ENCODE assay signal across 9 cellular contexts in the genomic region with DNA sequence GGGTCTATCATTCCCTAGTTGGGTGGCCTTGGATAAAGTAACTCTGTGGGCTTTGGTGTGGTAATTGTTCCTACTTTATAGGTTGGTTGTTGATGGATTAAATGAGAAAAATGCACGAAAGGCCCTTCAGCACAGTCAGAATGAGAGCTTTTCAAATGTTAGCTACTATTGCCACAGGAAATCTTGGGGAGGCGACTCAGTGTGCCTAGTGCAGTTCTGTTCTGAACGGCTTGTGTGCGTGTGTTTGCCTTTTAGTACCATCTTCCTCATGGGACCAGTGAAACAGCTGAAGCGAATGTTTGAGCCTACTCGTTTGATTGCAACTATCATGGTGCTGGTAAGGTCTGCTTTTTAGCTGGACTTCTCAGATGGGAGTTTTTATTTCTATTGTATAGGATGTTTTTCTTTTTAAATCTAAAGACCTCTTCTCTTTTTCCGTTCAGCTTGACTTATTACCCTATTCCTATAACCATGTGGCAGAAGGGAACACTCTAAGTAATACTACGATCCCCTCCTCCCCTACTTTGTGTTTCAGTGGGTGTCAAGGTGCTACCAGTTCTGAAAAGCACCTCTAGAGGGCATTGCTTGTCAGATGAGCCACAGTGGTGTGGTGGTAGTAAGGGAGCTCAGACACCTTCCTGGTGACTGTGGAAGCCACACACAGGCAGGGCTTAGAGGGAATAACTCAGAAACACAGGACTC. TPM values are rescaled to one million over a fixed set of nuclear protein-coding genes. Genes with fewer than 3 reads are reported as not detected.
DNase-seq lines count a peak whose midpoint lies in the region; ATAC-seq, FAIRE-seq and TF ChIP-seq lines count a peak whose summit lies in the region.
"Had no signal": no experiment of that assay in that cellular context is flagged by ENCODE, and none has a peak within 500 bp of the region (broad histone marks: within the 10 kb centered on the region; RNA-seq: fewer than 3 reads in every experiment).

No MANE protein-coding gene starts in this region.

- no peak overlapping the region for H3K27ac Mint-ChIP-seq in activated CD8-positive, alpha-beta T cell treated with anti-CD3 and anti-CD28 coated beads for 36 hours
- H3K27ac Mint-ChIP-seq: IgD-negative memory B cell had no signal

- no peaks in the 10 kb centered on the region for H3K9me3 ChIP-seq in gastrocnemius medialis

- peak; percentile 83 for ATAC-seq in HG02884 (IDR thresholded peaks at IDR 0.05; ENCODE audit: unreplicated experiment)
- peak; percentile 85 for ATAC-seq in activated CD8-positive, alpha-beta T cell treated with anti-CD3 and anti-CD28 coated beads for 36 hours
- peak; percentile 58 to 60 for ATAC-seq in gastrocnemius medialis
- ATAC-seq in HG03025 (IDR thresholded peaks at IDR 0.05; ENCODE audit: low FRiP score, unreplicated experiment) = no peak

- H3K27me3 Mint-ChIP-seq in activated CD8-positive, alpha-beta T cell treated with anti-CD3 and anti-CD28 coated beads for 36 hours = no peaks in the 10 kb centered on the region
- H3K27me3 Mint-ChIP-seq: IgD-negative memory B cell had no signal

- H3K4me1 Mint-ChIP-seq in activated CD8-positive, alpha-beta T cell treated with anti-CD3 and anti-CD28 coated beads for 36 hours (ENCODE audit: low read depth) = peaks cover 46% of the 10 kb centered on the region

- in situ Hi-C loops in gastrocnemius medialis (cut with MboI; ENCODE audit: low sequenced_read_pairs in 4 of 4) = no loop called here

- TF ChIP-seq CTCF in AG10803 (conservative IDR thresholded peaks at IDR 0.05; ENCODE audit: low read length) (peak; percentile 72), fibroblast of the aortic adventitia (IDR thresholded peaks at IDR 0.05; ENCODE audit: insufficient read depth, low read length) (peak; percentile 78), gastrocnemius medialis (IDR thresholded peaks at IDR 0.05 in 4 of 5, conservative IDR thresholded peaks at IDR 0.05 in 1 of 5) (peak in 4 of 5 experiments; percentile 12 to 54 (median 20))
- peak; percentile 73 for TF ChIP-seq CTCF in activated CD8-positive, alpha-beta T cell treated with anti-CD3 and anti-CD28 coated beads for 36 hours (IDR thresholded peaks at IDR 0.05)

- no peaks in the 10 kb centered on the region for H3K9me3 Mint-ChIP-seq in activated CD8-positive, alpha-beta T cell treated with anti-CD3 and anti-CD28 coated beads for 36 hours
- H3K9me3 Mint-ChIP-seq: IgD-negative memory B cell had no signal

- intact Hi-C loops in activated CD8-positive, alpha-beta T cell treated with anti-CD3 and anti-CD28 coated beads for 36 hours (cut with micrococcal nuclease) = no loop called here
- intact Hi-C loops in gastrocnemius medialis (cut with DNase I; ENCODE audit: low total_unique reads) = no loop called here

- TF ChIP-seq POLR2A in GM12892 (IDR thresholded peaks at IDR 0.05; ENCODE audit: low read depth, low read length) = no peak
- TF ChIP-seq POLR2A in gastrocnemius medialis (IDR thresholded peaks at IDR 0.05) = no peak

- DNase-seq in AG10803 (ENCODE audit: low read depth) (no peak), GM12892 (ENCODE audit: insufficient read length) (peak; percentile 33), NCI-H2196 (lab: John Stamatoyannopoulos, UW; ENCODE audit: unreplicated experiment) (peak; percentile 43), fibroblast of the aortic adventitia (ENCODE audit: low read depth) (peak; percentile 54), gastrocnemius medialis (no peak)
- DNase-seq in activated CD8-positive, alpha-beta T cell treated with anti-CD3 and anti-CD28 coated beads for 36 hours = peak; percentile 59

- POLR2A ChIA-PET in activated CD8-positive, alpha-beta T cell treated with anti-CD3 and anti-CD28 coated beads for 36 hours (lab: Charles Lee) = interaction anchor here (0.9 to 2.6 kb wide), 3 partner anchors 9 to 53 kb away, joined by 3 to 23 read pairs (median 3); a partner anchor contains a TSS

- H3K27ac ChIP-seq in gastrocnemius medialis = no peak overlapping the region

- H3K4me3 ChIP-seq in AG10803 (ENCODE audit: low read length) = no peak overlapping the region
- H3K4me3 ChIP-seq in fibroblast of the aortic adventitia (ENCODE audit: low read depth, low read length) = no peak overlapping the region
- no peak overlapping the region for H3K4me3 ChIP-seq in gastrocnemius medialis

- no peak overlapping the region for H3K4me3 Mint-ChIP-seq in activated CD8-positive, alpha-beta T cell treated with anti-CD3 and anti-CD28 coated beads for 36 hours

- no peaks in the 10 kb centered on the region for H3K27me3 ChIP-seq in gastrocnemius medialis

- H3K36me3 Mint-ChIP-seq in activated CD8-positive, alpha-beta T cell treated with anti-CD3 and anti-CD28 coated beads for 36 hours (ENCODE audit: low read depth) = peaks cover 61% of the 10 kb centered on the region
- H3K36me3 Mint-ChIP-seq: IgD-negative memory B cell had no signal

- CTCF ChIA-PET in activated CD8-positive, alpha-beta T cell treated with anti-CD3 and anti-CD28 coated beads for 36 hours (lab: Charles Lee) = interaction anchor here (0.5 to 2.5 kb wide), 34 partner anchors 9 to 202 kb away, joined by 3 to 31 read pairs (median 4); a partner anchor contains a TSS

- peaks cover 8 to 13% of the 10 kb centered on the region in 2 donors for H3K4me1 ChIP-seq in gastrocnemius medialis

- H3K36me3 ChIP-seq in gastrocnemius medialis = peaks cover 0 to 42% of the 10 kb centered on the region in 2 donors

- peak; percentile 69 for FAIRE-seq in GM12892 (lab: Jason Lieb, UNC)

RNA-seq across cellular contexts. Expression of a gene that starts 9.2 kb away (rescaled TPM):
- polyA plus RNA-seq in GM12892 (2012; ENCODE audit: missing spikeins) = 13.5 TPM
- total RNA-seq in activated CD8-positive, alpha-beta T cell treated with anti-CD3 and anti-CD28 coated beads for 36 hours = 10 to 100 TPM; 30.8 to 31.4 TPM
- total RNA-seq in fibroblast of the aortic adventitia (ENCODE audit: low replicate concordance) (46.0 and 72.8 TPM in 2 replicates), gastrocnemius medialis (10 to 100 TPM; 10.2 to 15.8 (median 11.7) TPM)

RNA-seq across cellular contexts. Expression of a gene that starts 45.7 kb away (rescaled TPM):
- polyA plus RNA-seq in GM12892 (2012; ENCODE audit: missing spikeins) = 2.2 TPM
- total RNA-seq in activated CD8-positive, alpha-beta T cell treated with anti-CD3 and anti-CD28 coated beads for 36 hours = 1 to 10 TPM; 1.5 TPM
- total RNA-seq in fibroblast of the aortic adventitia (ENCODE audit: low replicate concordance) (0.99 TPM in 1 of 2 replicates, not detected in the other), gastrocnemius medialis (under 1 TPM in 3 of 4 donors, not detected in 1; 0.12 to 0.53 (median 0.36) TPM)

RNA-seq across cellular contexts. Expression of a gene that starts 56.2 kb away (rescaled TPM):
- polyA plus RNA-seq in GM12892 (2012; ENCODE audit: missing spikeins) = 37.1 TPM
- 10 to 100 TPM; 52.2 to 52.5 TPM for total RNA-seq in activated CD8-positive, alpha-beta T cell treated with anti-CD3 and anti-CD28 coated beads for 36 hours
- total RNA-seq in fibroblast of the aortic adventitia (ENCODE audit: low replicate concordance) (30.7 and 41.7 TPM in 2 replicates), gastrocnemius medialis (10 to 100 TPM; 23.2 to 35.1 (median 27.1) TPM)

Comparison
In these comparisons a context has a peak if more than half of its experiments do, and no peak if none do; other contexts are left out.
1. DNase-seq: peak in GM12892 (single experiment), NCI-H2196 (single experiment), activated CD8-positive, alpha-beta T cell treated with anti-CD3 and anti-CD28 coated beads for 36 hours (single experiment) and fibroblast of the aortic adventitia (single experiment); none in AG10803 (single experiment) and gastrocnemius medialis (0 of 2).
2. CTCF ChIP-seq: peak in every context shown above with its lines; median percentile 78 in fibroblast of the aortic adventitia; 73 in activated CD8-positive, alpha-beta T cell treated with anti-CD3 and anti-CD28 coated beads for 36 hours; 72 in AG10803; 20 in gastrocnemius medialis.